In genomic region chr7:141838581-141838980, GRCh38 we compare ENCODE assay signal across 10 cellular contexts. TPM values are rescaled to one million over a fixed set of nuclear protein-coding genes. Genes with fewer than 3 reads are reported as not detected.
"Had no signal": no experiment of that assay in that cellular context is flagged by ENCODE, and none has a peak within 500 bp of the region (broad histone marks: within the 10 kb centered on the region; RNA-seq: fewer than 3 reads in every experiment).

No MANE protein-coding gene starts in this region.

- H3K9me3 ChIP-seq: HAP-1 had no signal

- H3K9ac ChIP-seq: GM23248 had no signal

- H2AFZ ChIP-seq: GM23248 had no signal

- H3K27ac Mint-ChIP-seq: HFFc6 had no signal

- H3K27ac ChIP-seq: GM23248, HL-60 had no signal

- H3K36me3 ChIP-seq: HAP-1 had no signal

- H3K4me3 Mint-ChIP-seq: HFFc6 had no signal

- DNase-seq: GM23248, GOT3, H7, HFFc6, IMR-90 had no signal

- H3K4me1 ChIP-seq: HAP-1 had no signal

- H3K4me3 ChIP-seq: GM23248, HAP-1 had no signal

- ATAC-seq: HCT116 had no signal

RNA-seq across cellular contexts. Expression of gene PRSS37, which starts 2.7 kb away (rescaled TPM):
- total RNA-seq: GM23248, H4, H7, HFFc6, HT1080, IMR-90 had no signal
- polyA plus RNA-seq: GM23248, IMR-90 had no signal

RNA-seq across cellular contexts. Expression of gene TAS2R5, which starts 48.6 kb away (rescaled TPM):
- total RNA-seq: GM23248, H4 had no signal
